22 cellular contexts compared by ENCODE assay signal in genomic region chr1:101128851-101129250, GRCh38.
DNase-seq lines count a peak whose midpoint lies in the region; ATAC-seq and TF ChIP-seq lines count a peak whose summit lies in the region.
"Had no signal": no experiment of that assay in that cellular context is flagged by ENCODE, and none has a peak within 500 bp of the region (broad histone marks: within the 10 kb centered on the region; RNA-seq: fewer than 3 reads in every experiment).

No MANE protein-coding gene starts in this region.

- peak overlapping the region; percentile 26 for H3K27ac ChIP-seq in CD8-positive, alpha-beta memory T cell (ENCODE audit: low read depth, low read length)
- peak overlapping the region in 1 of 12 donors; percentile 15 for H3K27ac ChIP-seq in heart left ventricle
- H3K27ac ChIP-seq in aorta (ENCODE audit: low read depth in 1 of 2, low read length in 2 of 2): no peak overlapping the region
- H3K27ac ChIP-seq: body of pancreas, SK-N-MC, upper lobe of right lung had no signal

- no peaks in the 10 kb centered on the region for H3K27me3 Mint-ChIP-seq in CD8-positive, alpha-beta memory T cell
- H3K27me3 Mint-ChIP-seq in activated T-helper 17 cell treated with anti-CD3 and anti-CD28 coated beads, Interleukin-2, amount 50 U/mL, for 72 hours: no peaks in the 10 kb centered on the region
- H3K27me3 Mint-ChIP-seq in natural killer cell treated with Interleukin-12 subunit alpha and Interleukin-12 subunit beta and Interleukin-15 and Interleukin-18, amount 100 ng/mL, for 72 hours: peaks cover 0 to 12% of the 10 kb centered on the region in 2 donors
- H3K27me3 Mint-ChIP-seq: activated CD4-positive, alpha-beta T cell treated with anti-CD3 and anti-CD28 coated beads for 36 hours had no signal

- no peaks in the 10 kb centered on the region for H3K27me3 ChIP-seq in CD8-positive, alpha-beta memory T cell (ENCODE audit: insufficient read depth, low read length, poor library complexity, severe bottlenecking)
- H3K27me3 ChIP-seq in Loucy (ENCODE audit: insufficient read depth, low read length, poor library complexity, severe bottlenecking) (no peaks in the 10 kb centered on the region), heart left ventricle (no peaks in the 10 kb centered on the region), aorta (ENCODE audit: control insufficient read depth in 1 of 2, insufficient read depth in 2 of 2, low read length in 1 of 2) (no peaks in the 10 kb centered on the region)
- H3K27me3 ChIP-seq: body of pancreas, Peyer's patch, upper lobe of right lung had no signal

- no peaks in the 10 kb centered on the region for H3K9me3 ChIP-seq in CD8-positive, alpha-beta memory T cell (ENCODE audit: low read length)
- no peaks in the 10 kb centered on the region for H3K9me3 ChIP-seq in Loucy (ENCODE audit: insufficient read depth, low read depth, low read length)
- no peaks in the 10 kb centered on the region for H3K9me3 ChIP-seq in heart left ventricle
- no peaks in the 10 kb centered on the region for H3K9me3 ChIP-seq in aorta (ENCODE audit: control insufficient read depth, low read length)
- H3K9me3 ChIP-seq: body of pancreas, Peyer's patch, upper lobe of right lung had no signal

- H3K4me1 Mint-ChIP-seq in CD8-positive, alpha-beta memory T cell: peaks cover 45 to 64% (median 63%) of the 10 kb centered on the region in 3 donors
- peaks cover 34% of the 10 kb centered on the region for H3K4me1 Mint-ChIP-seq in activated T-helper 17 cell treated with anti-CD3 and anti-CD28 coated beads, Interleukin-2, amount 50 U/mL, for 72 hours
- H3K4me1 Mint-ChIP-seq in natural killer cell treated with Interleukin-12 subunit alpha and Interleukin-12 subunit beta and Interleukin-15 and Interleukin-18, amount 100 ng/mL, for 72 hours (ENCODE audit: low read depth in 2 of 2): peaks cover 24 to 35% of the 10 kb centered on the region in 2 donors

- H3K9me2 ChIP-seq in Loucy (replicated peaks; ENCODE audit: low read depth, low read length): no peaks in the 10 kb centered on the region

- no peaks in the 10 kb centered on the region for H4K20me1 ChIP-seq in Loucy (ENCODE audit: insufficient read depth, low read length, poor library complexity, severe bottlenecking)

- peak overlapping the region; percentile 62 for H3K4me2 ChIP-seq in Loucy (ENCODE audit: low read depth, low read length, poor library complexity, severe bottlenecking)

- H3K4me1 ChIP-seq in CD8-positive, alpha-beta memory T cell (ENCODE audit: insufficient read depth, low read length): peaks cover 51% of the 10 kb centered on the region
- H3K4me1 ChIP-seq in Loucy (ENCODE audit: insufficient read depth, low read length, poor library complexity, severe bottlenecking) (peaks cover 49% of the 10 kb centered on the region), heart left ventricle (peaks cover 0 to 13% (median 3%) of the 10 kb centered on the region in 12 donors), aorta (ENCODE audit: control insufficient read depth in 1 of 2, insufficient read depth in 2 of 2, low read length in 2 of 2) (no peaks in the 10 kb centered on the region)
- H3K4me1 ChIP-seq: body of pancreas, Peyer's patch, upper lobe of right lung had no signal

- no peaks in the 10 kb centered on the region for H3K9me3 Mint-ChIP-seq in CD8-positive, alpha-beta memory T cell
- H3K9me3 Mint-ChIP-seq in activated T-helper 17 cell treated with anti-CD3 and anti-CD28 coated beads, Interleukin-2, amount 50 U/mL, for 72 hours: no peaks in the 10 kb centered on the region
- H3K9me3 Mint-ChIP-seq in natural killer cell treated with Interleukin-12 subunit alpha and Interleukin-12 subunit beta and Interleukin-15 and Interleukin-18, amount 100 ng/mL, for 72 hours: no peaks in the 10 kb centered on the region
- H3K9me3 Mint-ChIP-seq: H9, nephron progenitor cell had no signal

- H3K79me2 ChIP-seq in Loucy (ENCODE audit: insufficient read depth, low read length): no peaks in the 10 kb centered on the region

- DNase-seq in CD8-positive, alpha-beta memory T cell: peak in 2 of 5 donors; percentile 35 to 38
- no peak for DNase-seq in natural killer cell treated with Interleukin-12 subunit alpha and Interleukin-12 subunit beta and Interleukin-15 and Interleukin-18, amount 100 ng/mL, for 72 hours (ENCODE audit: low spot score)
- no peak for DNase-seq in heart left ventricle
- DNase-seq in GM19240 (ENCODE audit: insufficient read length, low spot score): no peak
- DNase-seq in aorta: no peak
- DNase-seq: activated naive CD4-positive, alpha-beta T cell treated with anti-CD3 and anti-CD28 coated beads, Interleukin-2, amount 50 U/mL, for 16 hours; activated T-cell treated with anti-CD3 and anti-CD28 coated beads for 4 hours; body of pancreas; cortex of kidney; DMS 273 treated with DMSO at 0.1 percent for 48 hours; H9; mammary epithelial cell; NCI-H1417; NCI-H2171; nephron progenitor cell; upper lobe of right lung had no signal

- POLR2A ChIA-PET in CD8-positive, alpha-beta memory T cell (lab: Charles Lee): interaction anchor here (1.6 kb wide), 1 partner anchor 16 kb away, joined by 5 read pairs; no protein-coding TSS in a partner anchor

- H2AFZ ChIP-seq in Loucy (ENCODE audit: low read length): no peak overlapping the region

- no peaks in the 10 kb centered on the region for H3K36me3 ChIP-seq in CD8-positive, alpha-beta memory T cell (ENCODE audit: insufficient read depth, low read length)
- H3K36me3 ChIP-seq in Loucy (ENCODE audit: insufficient read depth, low read length) (no peaks in the 10 kb centered on the region), heart left ventricle (no peaks in the 10 kb centered on the region), aorta (ENCODE audit: control insufficient read depth in 1 of 2, insufficient read depth in 2 of 2, low read length in 1 of 2) (no peaks in the 10 kb centered on the region)
- H3K36me3 ChIP-seq: Peyer's patch, upper lobe of right lung had no signal

- TF ChIP-seq POLR2A in heart left ventricle (IDR thresholded peaks at IDR 0.05): no peak

- TF ChIP-seq CTCF in Loucy (conservative IDR thresholded peaks at IDR 0.05; ENCODE audit: low read length) (no peak), heart left ventricle (IDR thresholded peaks at IDR 0.05) (no peak)

- CTCF ChIA-PET in CD8-positive, alpha-beta memory T cell (lab: Charles Lee): interaction anchor here (0.9 to 1.4 kb wide), 5 partner anchors 7 to 180 kb away, joined by 3 to 7 read pairs (median 4); no protein-coding TSS in a partner anchor

- no peak overlapping the region for H3K9ac ChIP-seq in Loucy (ENCODE audit: low read depth, low read length, poor library complexity, severe bottlenecking)

- intact Hi-C loops in heart left ventricle (cut with DNase I): loop anchor here in 1 of 10 donors (10.0 kb wide), 1 partner anchor 204 kb away; no protein-coding TSS in a partner anchor
- intact Hi-C loops in aorta (cut with DNase I): no loop called here

- no peaks in the 10 kb centered on the region for H3K36me3 Mint-ChIP-seq in CD8-positive, alpha-beta memory T cell
- H3K36me3 Mint-ChIP-seq in activated T-helper 17 cell treated with anti-CD3 and anti-CD28 coated beads, Interleukin-2, amount 50 U/mL, for 72 hours (ENCODE audit: low read depth): no peaks in the 10 kb centered on the region
- peaks cover 4% of the 10 kb centered on the region for H3K36me3 Mint-ChIP-seq in natural killer cell treated with Interleukin-12 subunit alpha and Interleukin-12 subunit beta and Interleukin-15 and Interleukin-18, amount 100 ng/mL, for 72 hours

- H3K4me3 Mint-ChIP-seq in CD8-positive, alpha-beta memory T cell: peak overlapping the region in 6 of 7 donors; percentile 8 to 82 (median 64)
- peak overlapping the region; percentile 43 for H3K4me3 Mint-ChIP-seq in activated T-helper 17 cell treated with anti-CD3 and anti-CD28 coated beads, Interleukin-2, amount 50 U/mL, for 72 hours
- H3K4me3 Mint-ChIP-seq in natural killer cell treated with Interleukin-12 subunit alpha and Interleukin-12 subunit beta and Interleukin-15 and Interleukin-18, amount 100 ng/mL, for 72 hours: no peak overlapping the region
- H3K4me3 Mint-ChIP-seq: H9, nephron progenitor cell had no signal

- peaks cover 19% of the 10 kb centered on the region for H3F3A ChIP-seq in Loucy (ENCODE audit: low read depth)

- H3K27ac Mint-ChIP-seq in CD8-positive, alpha-beta memory T cell: peak overlapping the region; percentile 82 to 97 (median 90)
- no peak overlapping the region for H3K27ac Mint-ChIP-seq in activated T-helper 17 cell treated with anti-CD3 and anti-CD28 coated beads, Interleukin-2, amount 50 U/mL, for 72 hours
- H3K27ac Mint-ChIP-seq in natural killer cell treated with Interleukin-12 subunit alpha and Interleukin-12 subunit beta and Interleukin-15 and Interleukin-18, amount 100 ng/mL, for 72 hours: peak overlapping the region; percentile 52 to 60
- H3K27ac Mint-ChIP-seq: nephron progenitor cell had no signal

- ATAC-seq in activated T-helper 17 cell treated with anti-CD3 and anti-CD28 coated beads, Interleukin-2, amount 50 U/mL, for 72 hours (replicated peaks): no peak
- ATAC-seq in natural killer cell treated with Interleukin-12 subunit alpha and Interleukin-12 subunit beta and Interleukin-15 and Interleukin-18, amount 100 ng/mL, for 72 hours: no peak
- ATAC-seq in heart left ventricle: no peak
- ATAC-seq in aorta (ENCODE audit: low FRiP score): no peak
- ATAC-seq: body of pancreas had no signal

- peak overlapping the region; percentile 26 for H3K4me3 ChIP-seq in CD8-positive, alpha-beta memory T cell (ENCODE audit: low read length)
- H3K4me3 ChIP-seq in Loucy (ENCODE audit: low read length, poor library complexity, severe bottlenecking): peak overlapping the region; percentile 44
- H3K4me3 ChIP-seq in heart left ventricle: no peak overlapping the region
- no peak overlapping the region for H3K4me3 ChIP-seq in aorta (ENCODE audit: low read length in 2 of 2)
- H3K4me3 ChIP-seq: body of pancreas, Peyer's patch, SK-N-MC, skin epidermis, upper lobe of right lung had no signal

Comparison
In these comparisons a context has a peak if more than half of its experiments do, and no peak if none do; other contexts are left out.
1. H3K4me3 ChIP-seq: peak in CD8-positive, alpha-beta memory T cell (single experiment) and Loucy (single experiment); none in heart left ventricle (0 of 12) and aorta (0 of 2).